9 cellular contexts compared by ENCODE assay signal in the genomic region with DNA sequence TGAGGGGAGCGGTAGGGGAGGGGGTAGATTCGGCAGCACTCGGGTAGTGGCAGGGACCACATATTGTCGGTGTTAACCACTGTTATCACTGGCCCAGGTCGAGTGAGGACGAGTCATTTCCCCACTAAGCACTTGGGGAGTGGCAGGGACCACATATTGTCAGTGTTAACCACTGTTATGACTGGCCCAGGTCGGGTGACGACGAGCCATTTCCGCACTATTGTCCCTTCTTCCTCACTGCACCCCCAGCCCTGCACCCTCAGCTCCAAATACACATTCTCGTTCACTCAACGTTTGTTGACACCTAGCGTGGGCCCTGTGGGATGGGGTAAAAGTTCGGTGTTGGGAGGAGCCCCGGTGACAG. TPM values are rescaled to one million over a fixed set of nuclear protein-coding genes. Genes with fewer than 3 reads are reported as not detected.
DNase-seq lines count a peak whose midpoint lies in the region; ATAC-seq and TF ChIP-seq lines count a peak whose summit lies in the region.
"Had no signal": no experiment of that assay in that cellular context is flagged by ENCODE, and none has a peak within 500 bp of the region (broad histone marks: within the 10 kb centered on the region; RNA-seq: fewer than 3 reads in every experiment).

No MANE protein-coding gene starts in this region.

- H3K4me3 ChIP-seq in Caco-2 (ENCODE audit: low read depth, low read length) (peak overlapping the region; percentile 74), Loucy (ENCODE audit: low read length, poor library complexity, severe bottlenecking) (peak overlapping the region; percentile 97), skeletal muscle tissue (ENCODE audit: low read length in 3 of 3) (peak overlapping the region; percentile 85 to 95 (median 88))

- H3K36me3 ChIP-seq in Caco-2 (ENCODE audit: control insufficient read depth, insufficient read depth, low read length), result no peaks in the 10 kb centered on the region
- no peaks in the 10 kb centered on the region for H3K36me3 ChIP-seq in Loucy (ENCODE audit: insufficient read depth, low read length)
- H3K36me3 ChIP-seq in skeletal muscle tissue (ENCODE audit: control insufficient read depth in 3 of 3, insufficient read depth in 3 of 3, low read length in 3 of 3), result peaks cover 0 to 10% (median 7%) of the 10 kb centered on the region in 3 donors

- peaks cover 1% of the 10 kb centered on the region for H3K27me3 Mint-ChIP-seq in Caco-2 (ENCODE audit: insufficient read depth, unreplicated experiment)

- H3K4me2 ChIP-seq in Loucy (ENCODE audit: low read depth, low read length, poor library complexity, severe bottlenecking), result peak overlapping the region; percentile 96

- peaks cover 14% of the 10 kb centered on the region; the same call in 1 of the 2 replicates for H3K79me2 ChIP-seq in Loucy (ENCODE audit: insufficient read depth, low read length)

- H3K27me3 ChIP-seq in Caco-2 (replicated peaks; ENCODE audit: control insufficient read depth, insufficient read depth, low read length), result no peaks in the 10 kb centered on the region
- H3K27me3 ChIP-seq in Loucy (ENCODE audit: insufficient read depth, low read length, poor library complexity, severe bottlenecking), result no peaks in the 10 kb centered on the region
- no peaks in the 10 kb centered on the region for H3K27me3 ChIP-seq in skeletal muscle tissue (ENCODE audit: control insufficient read depth in 3 of 3, insufficient read depth in 3 of 3, low read length in 3 of 3)

- peaks cover 10% of the 10 kb centered on the region for H3K4me1 ChIP-seq in Caco-2
- peaks cover 24% of the 10 kb centered on the region for H3K4me1 ChIP-seq in Loucy (ENCODE audit: insufficient read depth, low read length, poor library complexity, severe bottlenecking)
- peaks cover 9 to 14% (median 13%) of the 10 kb centered on the region in 3 donors for H3K4me1 ChIP-seq in skeletal muscle tissue (ENCODE audit: control insufficient read depth in 3 of 3, insufficient read depth in 3 of 3, low read length in 3 of 3)

- TF ChIP-seq CTCF in Caco-2 (IDR thresholded peaks at IDR 0.05; ENCODE audit: insufficient read depth in 1 of 2, low read depth in 1 of 2, low read length in 1 of 2, severe bottlenecking in 1 of 2, unreplicated experiment in 1 of 2), result no peak
- TF ChIP-seq CTCF in Loucy (conservative IDR thresholded peaks at IDR 0.05; ENCODE audit: low read length), result no peak

- ATAC-seq in GM21529 (IDR thresholded peaks at IDR 0.05; ENCODE audit: unreplicated experiment), result peak; percentile 55

- H3K36me3 Mint-ChIP-seq in Caco-2 (ENCODE audit: insufficient read depth, unreplicated experiment), result peaks cover 4% of the 10 kb centered on the region

- H3K4me1 Mint-ChIP-seq in Caco-2 (ENCODE audit: low read depth, unreplicated experiment), result peaks cover 19% of the 10 kb centered on the region

- peaks cover 3% of the 10 kb centered on the region for H4K20me1 ChIP-seq in Loucy (ENCODE audit: insufficient read depth, low read length, poor library complexity, severe bottlenecking)

- H3K9me3 ChIP-seq in Caco-2 (no peaks in the 10 kb centered on the region), Loucy (ENCODE audit: insufficient read depth, low read depth, low read length) (no peaks in the 10 kb centered on the region), skeletal muscle tissue (ENCODE audit: control insufficient read depth in 3 of 3, low read length in 3 of 3) (no peaks in the 10 kb centered on the region)

- POLR2A ChIA-PET in Caco-2 (lab: Charles Lee), result no interaction called here

- no peaks in the 10 kb centered on the region for H3K9me3 Mint-ChIP-seq in Caco-2 (ENCODE audit: unreplicated experiment)

- intact Hi-C loops in Caco-2 (cut with micrococcal nuclease; ENCODE audit: unreplicated experiment), result no loop called here

- no peaks in the 10 kb centered on the region for H3F3A ChIP-seq in Loucy (ENCODE audit: low read depth)

- peak overlapping the region; percentile 99 for H2AFZ ChIP-seq in Loucy (ENCODE audit: low read length)

- peak overlapping the region; percentile 76 for H3K27ac Mint-ChIP-seq in Caco-2 (ENCODE audit: unreplicated experiment)

- CTCF ChIA-PET in Caco-2 (lab: Charles Lee), result interaction anchor here (0.8 kb wide), 1 partner anchor 22 kb away, joined by 5 read pairs; no protein-coding TSS in a partner anchor

- DNase-seq in Caco-2 (no peak), activated T-helper 1 cell treated with Interleukin-2 at 50 U/mL for 16 hours (ENCODE audit: low read depth) (peak; percentile 59), germinal center (ENCODE audit: low spot score) (peak; percentile 48), NCI-H187 treated with DMSO at 0.1 percent for 48 hours (lab: John Stamatoyannopoulos, UW) (no peak), iPS-NIHi11 (ENCODE audit: low spot score) (no peak)

- BruUV-seq in Caco-2 (replicated peaks; lab: Mats Ljungman, UMichigan), result TSS peak; percentile 91

- H3K9me2 ChIP-seq in Loucy (replicated peaks; ENCODE audit: low read depth, low read length), result no peaks in the 10 kb centered on the region

- H3K4me3 Mint-ChIP-seq in Caco-2 (ENCODE audit: unreplicated experiment), result peak overlapping the region; percentile 77

- peak overlapping the region; percentile 88 for H3K9ac ChIP-seq in Loucy (ENCODE audit: low read depth, low read length, poor library complexity, severe bottlenecking)
- H3K9ac ChIP-seq in skeletal muscle tissue (ENCODE audit: low read depth in 1 of 3, low read length in 3 of 3), result peak overlapping the region; percentile 63 to 89 (median 84)

- peak overlapping the region; percentile 90 for H3K27ac ChIP-seq in skeletal muscle tissue (ENCODE audit: low read depth, low read length)

RNA-seq across cellular contexts. Expression of gene CLN5, which starts 0.5 kb away (rescaled TPM):
- total RNA-seq in Caco-2 (2022) (15.4 and 20.1 TPM in 2 replicates), skeletal muscle tissue (16.7 TPM)

RNA-seq across cellular contexts. Expression of gene FBXL3, which starts 35.5 kb away (rescaled TPM):
- total RNA-seq in Caco-2 (2022) (26.0 and 31.8 TPM in 2 replicates), skeletal muscle tissue (50.6 TPM)

RNA-seq across cellular contexts. Expression of gene ACOD1, which starts 43.1 kb away (rescaled TPM):
- total RNA-seq in Caco-2 (2022) (not detected in 2 replicates), skeletal muscle tissue (not detected)
- total RNA-seq: T-helper 2 cell treated with Interferon-gamma antibody and Interleukin-4, amounts not matched to agents 100 ng/mL and 5 ng/mL, for 36 hours had no signal

Comparison
In these comparisons a context has a peak if more than half of its experiments do, and no peak if none do; other contexts are left out.
1. DNase-seq: peak in activated T-helper 1 cell treated with Interleukin-2 at 50 U/mL for 16 hours (single experiment) and germinal center (single experiment); none in Caco-2 (0 of 2), NCI-H187 treated with DMSO at 0.1 percent for 48 hours (single experiment) and iPS-NIHi11 (single experiment).
2. Peak in every context shown above with its lines, with median percentiles within 50 percentile points of each other: H3K4me3 ChIP-seq.